Comparison of ENCODE assay signal across 8 cellular contexts in genomic region chr1:6743189-6744101, GRCh38. TPM values are rescaled to one million over a fixed set of nuclear protein-coding genes. Genes with fewer than 3 reads are reported as not detected.
A peak's percentile ranks its signal among the peaks of the same experiment; 100 is the strongest.
DNase-seq lines count a peak whose midpoint lies in the region; ATAC-seq and TF ChIP-seq lines count a peak whose summit lies in the region.

No MANE protein-coding gene starts in this region.

- intact Hi-C loops in left ventricle myocardium inferior (cut with micrococcal nuclease) = no loop called here

- peak overlapping the region; percentile 57 to 74 (median 63) for H3K9ac ChIP-seq in skeletal muscle tissue (ENCODE audit: low read depth in 1 of 3, low read length in 3 of 3)

- H3K27ac ChIP-seq in left ventricle myocardium inferior (replicated peaks) = peak overlapping the region; percentile 94
- H3K27ac ChIP-seq in skeletal muscle tissue (ENCODE audit: low read depth, low read length) = peak overlapping the region; percentile 82
- no peak overlapping the region for H3K27ac ChIP-seq in SJCRH30

- no peaks in the 10 kb centered on the region for H3K36me3 Mint-ChIP-seq in activated naive CD8-positive, alpha-beta T cell

- H3K27me3 Mint-ChIP-seq in activated naive CD8-positive, alpha-beta T cell = peaks cover 4% of the 10 kb centered on the region

- TF ChIP-seq CTCF in left ventricle myocardium inferior (IDR thresholded peaks at IDR 0.05; ENCODE audit: borderline replicate concordance) = no peak

- peaks cover 10% of the 10 kb centered on the region for H3K4me1 Mint-ChIP-seq in activated naive CD8-positive, alpha-beta T cell (ENCODE audit: low read depth)

- no peak overlapping the region for H3K27ac Mint-ChIP-seq in activated naive CD8-positive, alpha-beta T cell

- DNase-seq in GM03348 (ENCODE audit: low spot score) (peak; percentile 85), LoVo (ENCODE audit: low spot score) (peak; percentile 25), left ventricle myocardium inferior (peak; percentile 30), occipital lobe (lab: John Stamatoyannopoulos, UW) (no peak), SJCRH30 (no peak)

- peak overlapping the region; percentile 1 for H3K4me3 Mint-ChIP-seq in activated naive CD8-positive, alpha-beta T cell

- H3K9me3 ChIP-seq in left ventricle myocardium inferior (replicated peaks) (peaks cover 11% of the 10 kb centered on the region), skeletal muscle tissue (ENCODE audit: control insufficient read depth in 3 of 3, low read length in 3 of 3) (no peaks in the 10 kb centered on the region), SJCRH30 (replicated peaks) (0 out of 2 replicates have a peak, but pooled peaks cover 3% of the 10 kb centered on the region)

- peak overlapping the region; percentile 38 for H3K4me3 ChIP-seq in left ventricle myocardium inferior
- peak overlapping the region; percentile 49 to 63 (median 52) for H3K4me3 ChIP-seq in skeletal muscle tissue (ENCODE audit: low read length in 3 of 3)
- H3K4me3 ChIP-seq in SJCRH30 = no peak overlapping the region

- no peak for ATAC-seq in HG02763 (IDR thresholded peaks at IDR 0.05; ENCODE audit: unreplicated experiment)

- H3K9me3 Mint-ChIP-seq in activated naive CD8-positive, alpha-beta T cell (ENCODE audit: low read depth) = no peaks in the 10 kb centered on the region

- H3K27me3 ChIP-seq in left ventricle myocardium inferior (ENCODE audit: low read depth) = no peaks in the 10 kb centered on the region
- H3K27me3 ChIP-seq in skeletal muscle tissue (ENCODE audit: control insufficient read depth in 3 of 3, insufficient read depth in 3 of 3, low read length in 3 of 3) = no peaks in the 10 kb centered on the region
- H3K27me3 ChIP-seq in SJCRH30 = peaks cover 8% of the 10 kb centered on the region; the same call in 1 of the 2 replicates

- H3K4me1 ChIP-seq in left ventricle myocardium inferior (peaks cover 19% of the 10 kb centered on the region), skeletal muscle tissue (ENCODE audit: control insufficient read depth in 3 of 3, insufficient read depth in 3 of 3, low read length in 3 of 3) (peaks cover 11 to 14% (median 11%) of the 10 kb centered on the region in 3 donors), SJCRH30 (no peaks in the 10 kb centered on the region)

- H3K36me3 ChIP-seq in left ventricle myocardium inferior (no peaks in the 10 kb centered on the region), skeletal muscle tissue (ENCODE audit: control insufficient read depth in 3 of 3, insufficient read depth in 3 of 3, low read length in 3 of 3) (no peaks in the 10 kb centered on the region), SJCRH30 (no peaks in the 10 kb centered on the region)

RNA-seq across cellular contexts. Expression of gene CAMTA1, which starts 41.8 kb away (rescaled TPM):
- total RNA-seq in left ventricle myocardium inferior (160 TPM), skeletal muscle tissue (38.1 TPM), occipital lobe (115 TPM)
- 152 and 153 TPM in 2 replicates for total RNA-seq in SJCRH30 (2014; rRNA removed; shearing (Covaris generic))

RNA-seq across cellular contexts. Expression of gene DNAJC11, which starts 41.8 kb away (rescaled TPM):
- total RNA-seq in left ventricle myocardium inferior (73.6 TPM), skeletal muscle tissue (26.6 TPM), occipital lobe (32.8 TPM)
- total RNA-seq in SJCRH30 (2014; rRNA removed; shearing (Covaris generic)) = 76.6 and 84.5 TPM in 2 replicates

Comparison
In these comparisons a context has a peak if more than half of its experiments do, and no peak if none do; other contexts are left out.
1. DNase-seq: peak in GM03348 (single experiment), LoVo (single experiment) and left ventricle myocardium inferior (single experiment); none in occipital lobe (single experiment) and SJCRH30 (0 of 2).